ENCODE assay signal across 9 cellular contexts in the genomic region with DNA sequence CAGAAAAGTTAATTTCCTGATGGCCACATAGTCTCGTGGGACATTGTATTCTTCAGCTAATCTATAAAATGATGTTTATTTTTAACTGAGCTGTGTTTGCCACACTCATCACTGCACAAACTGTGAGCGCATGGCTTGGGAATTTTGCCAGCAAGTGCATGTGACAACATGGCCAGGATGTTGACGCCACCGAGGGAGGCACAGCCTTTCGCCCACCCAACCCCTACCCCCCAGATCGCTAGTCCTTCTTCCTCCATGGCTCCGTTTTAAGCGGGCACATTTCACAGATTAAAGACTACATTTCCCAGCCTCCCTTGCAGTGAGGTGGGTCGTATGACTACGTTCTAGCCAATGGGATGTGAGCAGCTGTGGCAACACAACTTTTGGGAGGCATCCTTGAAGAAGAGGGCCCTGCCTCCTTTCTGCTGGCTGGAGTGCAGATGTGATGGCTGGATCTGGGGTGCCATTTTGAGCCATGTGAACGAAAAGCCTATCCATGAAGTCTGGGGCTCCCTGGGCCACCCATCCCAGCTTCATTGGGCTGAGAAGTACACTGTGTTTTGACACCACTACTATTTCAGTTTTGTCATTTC. TPM values are rescaled to one million over a fixed set of nuclear protein-coding genes. Genes with fewer than 3 reads are reported as not detected.
DNase-seq lines count a peak whose midpoint lies in the region; ATAC-seq and TF ChIP-seq lines count a peak whose summit lies in the region.
"Had no signal": no experiment of that assay in that cellular context is flagged by ENCODE, and none has a peak within 500 bp of the region (broad histone marks: within the 10 kb centered on the region; RNA-seq: fewer than 3 reads in every experiment).

No MANE protein-coding gene starts in this region.

- peak; percentile 67 for DNase-seq in COLO668 (lab: John Stamatoyannopoulos, UW; ENCODE audit: unreplicated experiment)
- no peak for DNase-seq in T-helper 2 cell treated with Interferon-gamma antibody and Interleukin-4, amounts not matched to agents 5 μg/mL and 100 μg/mL, for 36 hours (ENCODE audit: low spot score)
- no peak for DNase-seq in foreskin keratinocyte
- DNase-seq in NCI-H187 treated with DMSO at 0.1 percent for 48 hours (lab: John Stamatoyannopoulos, UW): no peak
- DNase-seq in caudate nucleus (lab: John Stamatoyannopoulos, UW): no peak
- DNase-seq in tibial nerve (ENCODE audit: low spot score in 2 of 2): no peak

- WGBS in tibial nerve, 2 donors: 44 to 62% methylated on average over 11 of the region's 11 CpGs

- H3K9me3 ChIP-seq in HUES48 (ENCODE audit: control insufficient read depth, insufficient read depth, low read length): no peaks in the 10 kb centered on the region
- peaks cover 0 to 5% (median 4%) of the 10 kb centered on the region in 5 donors for H3K9me3 ChIP-seq in subcutaneous abdominal adipose tissue (ENCODE audit: control insufficient read depth in 5 of 5, low read length in 5 of 5)
- peaks cover 0 to 7% (median 0%) of the 10 kb centered on the region in 4 donors for H3K9me3 ChIP-seq in tibial nerve

- no peak for TF ChIP-seq EP300 in tibial nerve (IDR thresholded peaks at IDR 0.05)

- TF ChIP-seq CTCF in foreskin keratinocyte (conservative IDR thresholded peaks at IDR 0.05): no peak
- TF ChIP-seq CTCF in tibial nerve (IDR thresholded peaks at IDR 0.05): no peak

- H3K9ac ChIP-seq in HUES48 (ENCODE audit: low read depth, low read length) (no peak overlapping the region), subcutaneous abdominal adipose tissue (ENCODE audit: low read length in 5 of 5) (no peak overlapping the region)

- H3K4me3 Mint-ChIP-seq in T-helper 2 cell treated with Interferon-gamma antibody and Interleukin-4, amounts not matched to agents 5 μg/mL and 100 μg/mL, for 36 hours: peak overlapping the region; percentile 34

- peaks cover 3% of the 10 kb centered on the region for H3K4me1 Mint-ChIP-seq in T-helper 2 cell treated with Interferon-gamma antibody and Interleukin-4, amounts not matched to agents 5 μg/mL and 100 μg/mL, for 36 hours (ENCODE audit: low read depth)

- H3K27me3 Mint-ChIP-seq in T-helper 2 cell treated with Interferon-gamma antibody and Interleukin-4, amounts not matched to agents 5 μg/mL and 100 μg/mL, for 36 hours (ENCODE audit: low read depth): peaks cover 35% of the 10 kb centered on the region

- peak overlapping the region; percentile 18 for H3K27ac ChIP-seq in HUES48 (ENCODE audit: low read depth, low read length)
- no peak overlapping the region for H3K27ac ChIP-seq in foreskin keratinocyte
- H3K27ac ChIP-seq in subcutaneous abdominal adipose tissue (ENCODE audit: low read depth, low read length): no peak overlapping the region
- H3K27ac ChIP-seq in caudate nucleus (ENCODE audit: low read depth, low read length): no peak overlapping the region
- H3K27ac ChIP-seq in tibial nerve: peak overlapping the region in 1 of 4 donors; percentile 60

- H3K27me3 ChIP-seq in HUES48 (ENCODE audit: control insufficient read depth, insufficient read depth, low read length) (peaks cover 33% of the 10 kb centered on the region), foreskin keratinocyte (peaks cover 45% of the 10 kb centered on the region), subcutaneous abdominal adipose tissue (ENCODE audit: control insufficient read depth in 5 of 5, insufficient read depth in 4 of 5, low read length in 5 of 5) (peaks cover 23 to 46% (median 40%) of the 10 kb centered on the region in 5 donors), tibial nerve (peaks cover 0 to 69% of the 10 kb centered on the region in 2 donors)

- ATAC-seq in foreskin keratinocyte: peak; percentile 40

- TF ChIP-seq POLR2A in tibial nerve (IDR thresholded peaks at IDR 0.05): no peak

- H3K27ac Mint-ChIP-seq in T-helper 2 cell treated with Interferon-gamma antibody and Interleukin-4, amounts not matched to agents 5 μg/mL and 100 μg/mL, for 36 hours: no peak overlapping the region

- H3K36me3 ChIP-seq in HUES48 (ENCODE audit: control insufficient read depth, insufficient read depth, low read length) (no peaks in the 10 kb centered on the region), subcutaneous abdominal adipose tissue (ENCODE audit: control insufficient read depth in 5 of 5, insufficient read depth in 5 of 5, low read length in 5 of 5) (peaks cover 0 to 1% (median 0%) of the 10 kb centered on the region in 5 donors), tibial nerve (no peaks in the 10 kb centered on the region)

- no peaks in the 10 kb centered on the region for H3K9me3 Mint-ChIP-seq in T-helper 2 cell treated with Interferon-gamma antibody and Interleukin-4, amounts not matched to agents 5 μg/mL and 100 μg/mL, for 36 hours
- H3K9me3 Mint-ChIP-seq: dendritic cell treated with granulocyte-macrophage colony-stimulating factor and Interleukin-4, amounts not matched to agents 40 ng/mL and 50 ng/mL, for 4 days had no signal

- H3K36me3 Mint-ChIP-seq in T-helper 2 cell treated with Interferon-gamma antibody and Interleukin-4, amounts not matched to agents 5 μg/mL and 100 μg/mL, for 36 hours (ENCODE audit: low read depth): no peaks in the 10 kb centered on the region

- no peak overlapping the region for H3K4me3 ChIP-seq in HUES48 (ENCODE audit: low read depth, low read length)
- H3K4me3 ChIP-seq in subcutaneous abdominal adipose tissue (ENCODE audit: low read depth in 1 of 5, low read length in 5 of 5): peak overlapping the region in 4 of 5 donors; percentile 4 to 44 (median 24)
- H3K4me3 ChIP-seq in tibial nerve: no peak overlapping the region

- H3K4me1 ChIP-seq in HUES48 (ENCODE audit: control insufficient read depth, insufficient read depth, low read length) (peaks cover 25% of the 10 kb centered on the region), foreskin keratinocyte (no peaks in the 10 kb centered on the region), subcutaneous abdominal adipose tissue (ENCODE audit: control insufficient read depth in 5 of 5, insufficient read depth in 5 of 5, low read length in 5 of 5) (peaks cover 0 to 44% (median 36%) of the 10 kb centered on the region in 5 donors), tibial nerve (peaks cover 0 to 36% (median 7%) of the 10 kb centered on the region in 4 donors)

RNA-seq across cellular contexts. Expression of a gene that starts 7.9 kb away (rescaled TPM):
- total RNA-seq in foreskin keratinocyte (0.81 and 1.1 TPM in 2 replicates), tibial nerve (10 to 100 TPM in 1 of 4 donors, 1 to 10 TPM in 3; 3.1 to 13.5 (median 3.9) TPM)
- 0.76 and 0.96 TPM in 2 replicates for polyA plus RNA-seq in foreskin keratinocyte

RNA-seq across cellular contexts. Expression of a gene that starts 16.7 kb away (rescaled TPM):
- 15.8 and 19.9 TPM in 2 replicates for total RNA-seq in foreskin keratinocyte
- polyA plus RNA-seq in foreskin keratinocyte: 11.8 and 15.7 TPM in 2 replicates
- total RNA-seq in tibial nerve: 10 to 100 TPM in 1 of 4 donors, 1 to 10 TPM in 3; 3.3 to 11.4 (median 4.3) TPM

RNA-seq across cellular contexts. Expression of a gene that starts 39.1 kb away (rescaled TPM):
- total RNA-seq in foreskin keratinocyte (47.5 and 51.3 TPM in 2 replicates), tibial nerve (10 to 100 TPM; 29.7 to 52.0 (median 38.7) TPM)
- polyA plus RNA-seq in foreskin keratinocyte: 50.3 and 54.3 TPM in 2 replicates

RNA-seq across cellular contexts. Expression of a gene that starts 43.1 kb away (rescaled TPM):
- total RNA-seq in foreskin keratinocyte (not detected in 2 replicates), tibial nerve (not detected)
- polyA plus RNA-seq in foreskin keratinocyte: not detected in 2 replicates

RNA-seq across cellular contexts. Expression of a gene that starts 53.1 kb away (rescaled TPM):
- total RNA-seq in foreskin keratinocyte (766 and 947 TPM in 2 replicates), tibial nerve (100 to 1,000 TPM; 102 to 190 (median 161) TPM)
- polyA plus RNA-seq in foreskin keratinocyte: 1,088 and 1,242 TPM in 2 replicates

Comparison
In these comparisons a context has a peak if more than half of its experiments do, and no peak if none do; other contexts are left out.
1. H3K4me3 ChIP-seq: peak in subcutaneous abdominal adipose tissue (4 of 5); none in HUES48 (single experiment) and tibial nerve (0 of 4).